1 cellular context compared by ENCODE assay signal in genomic region chr2:15595936-15596335, GRCh38.
TF ChIP-seq lines count a peak whose summit lies in the region.

No MANE protein-coding gene starts in this region.

TF ChIP-seq in WTC11, 78 proteins besides CTCF, POLR2A, EP300 and RAD21:
- no peak for TF ChIP-seq ZBTB21 (CRISPR knock-in tag; IDR thresholded peaks at IDR 0.05; ENCODE audit: borderline replicate concordance)
- no peak for TF ChIP-seq PREB (CRISPR knock-in tag; IDR thresholded peaks at IDR 0.05; ENCODE audit: borderline replicate concordance)
- no peak for TF ChIP-seq NFYB (CRISPR knock-in tag; conservative IDR thresholded peaks at IDR 0.05; ENCODE audit: low read depth)
- TF ChIP-seq NR2C2 (CRISPR knock-in tag; IDR thresholded peaks at IDR 0.05) = no peak
- no peak for TF ChIP-seq TEAD1 (CRISPR knock-in tag; IDR thresholded peaks at IDR 0.05)
- TF ChIP-seq SMAD4 (CRISPR knock-in tag; IDR thresholded peaks at IDR 0.05) = no peak
- TF ChIP-seq ZNF512 (CRISPR knock-in tag; IDR thresholded peaks at IDR 0.05; ENCODE audit: borderline replicate concordance) = no peak
- TF ChIP-seq ZNF121 (CRISPR knock-in tag; IDR thresholded peaks at IDR 0.05) = peak; percentile 80; the same call in 1 of the 2 replicates
- no peak for TF ChIP-seq ATF2 (CRISPR knock-in tag; IDR thresholded peaks at IDR 0.05; ENCODE audit: borderline replicate concordance, low read depth)
- no peak for TF ChIP-seq ZBTB43 (CRISPR knock-in tag; IDR thresholded peaks at IDR 0.05)
- TF ChIP-seq USF1 (CRISPR knock-in tag; IDR thresholded peaks at IDR 0.05) = no peak
- TF ChIP-seq GTF2I (CRISPR knock-in tag; conservative IDR thresholded peaks at IDR 0.05) = 0 out of 2 replicates have a peak, but pooled peaks have one; percentile 17
- no peak for TF ChIP-seq ZSCAN18 (CRISPR knock-in tag; IDR thresholded peaks at IDR 0.05)
- no peak for TF ChIP-seq E2F5 (CRISPR knock-in tag; IDR thresholded peaks at IDR 0.05)
TF ChIP-seq in WTC11: peak in this region for 2.
